8 cellular contexts compared by ENCODE assay signal in genomic region chr7:73557397-73558257, GRCh38. TPM values are rescaled to one million over a fixed set of nuclear protein-coding genes. Genes with fewer than 3 reads are reported as not detected.
A peak's percentile ranks its signal among the peaks of the same experiment; 100 is the strongest.
DNase-seq lines count a peak whose midpoint lies in the region; ATAC-seq and TF ChIP-seq lines count a peak whose summit lies in the region.

TSS of gene BCL7B (minus strand) at chr7:73557690. CDS start at chr7:73557578, 112 bp downstream.

- peak; percentile 83 for DNase-seq in A673 (ENCODE audit: low spot score)
- peak; percentile 95 for DNase-seq in NCI-H2227 (lab: John Stamatoyannopoulos, UW; ENCODE audit: unreplicated experiment)
- peak; percentile 56 to 61 for DNase-seq in activated CD4-positive, alpha-beta T cell treated with anti-CD3 and anti-CD28 coated beads, Interleukin-2, amount 50 U/mL, for 4 hours
- peak; percentile 38 to 87 (median 57) for DNase-seq in dorsolateral prefrontal cortex
- DNase-seq in right lobe of liver = peak; percentile 77 to 82 (median 80)
- peak; percentile 72 for DNase-seq in stimulated activated CD4-positive, alpha-beta T cell treated with anti-CD3 and anti-CD28 coated beads, Interleukin-4, amount 100 ng/mL, for 24 hours

- ATAC-seq in GM18517 (IDR thresholded peaks at IDR 0.05; ENCODE audit: unreplicated experiment) (peak; percentile 19), HG03039 (IDR thresholded peaks at IDR 0.05; ENCODE audit: unreplicated experiment) (peak; percentile 47), right lobe of liver (peak; percentile 69 to 78 (median 74))

- POLR2A ChIA-PET in A673 (lab: Charles Lee; ENCODE audit: low non-redundant PET) = interaction anchor here (0.7 kb wide), 1 partner anchor 244 kb away, joined by 3 read pairs; no protein-coding TSS in a partner anchor

- H3K27me3 ChIP-seq in A673 (replicated peaks; ENCODE audit: insufficient read depth, low read depth, low read length, poor library complexity) = no peaks in the 10 kb centered on the region
- H3K27me3 ChIP-seq in dorsolateral prefrontal cortex = no peaks in the 10 kb centered on the region
- H3K27me3 ChIP-seq in right lobe of liver = no peaks in the 10 kb centered on the region

- 6% methylated on average over 12 of the region's 83 CpGs for WGBS in right lobe of liver (ENCODE audit: insufficient coverage, low coverage, low lambda C conversion rate, missing lambda C conversion rate)

- H3K4me3 ChIP-seq in A673 (ENCODE audit: low read depth, low read length, poor library complexity, severe bottlenecking) = peak within 1 kb of the TSS; percentile 90
- H3K4me3 ChIP-seq in dorsolateral prefrontal cortex = peak within 1 kb of the TSS; percentile 56 to 99 (median 87)
- H3K4me3 ChIP-seq in right lobe of liver = peak within 1 kb of the TSS; percentile 58 to 69 (median 68)

- TF ChIP-seq POLR2A in right lobe of liver (IDR thresholded peaks at IDR 0.05) = peak; percentile 88

- H3K27ac ChIP-seq in A673 (ENCODE audit: low read depth, low read length, poor library complexity, severe bottlenecking) (peak within 1 kb of the TSS; percentile 100), dorsolateral prefrontal cortex (peak within 1 kb of the TSS; percentile 32 to 99 (median 97)), right lobe of liver (peak within 1 kb of the TSS; percentile 90 to 97 (median 93))

- H3K4me1 ChIP-seq in A673 (ENCODE audit: insufficient read depth, low read length, poor library complexity, severe bottlenecking) = peaks cover 11% of the 10 kb centered on the region
- peaks cover 0 to 16% (median 8%) of the 10 kb centered on the region in 4 donors for H3K4me1 ChIP-seq in right lobe of liver

- H3K36me3 ChIP-seq in A673 (ENCODE audit: insufficient read depth, low read length, poor library complexity, severe bottlenecking) = peaks cover 12% of the 10 kb centered on the region
- peaks cover 0 to 22% (median under 1%) of the 10 kb centered on the region in 4 donors for H3K36me3 ChIP-seq in right lobe of liver

- no peak for TF ChIP-seq CTCF in A673 (conservative IDR thresholded peaks at IDR 0.05; ENCODE audit: low read depth, low read length)
- no peak for TF ChIP-seq CTCF in dorsolateral prefrontal cortex (IDR thresholded peaks at IDR 0.05 in 54 of 56, conservative IDR thresholded peaks at IDR 0.05 in 2 of 56; ENCODE audit: low read depth in 1 of 56, partially characterized antibody in 56 of 56)
- no peak for TF ChIP-seq CTCF in right lobe of liver (IDR thresholded peaks at IDR 0.05)

- BruUV-seq in A673 (replicated peaks; lab: Mats Ljungman, UMichigan) = TSS peak; percentile 68

- H3K9me3 ChIP-seq in A673 (ENCODE audit: low read depth, low read length, poor library complexity, severe bottlenecking) (no peaks in the 10 kb centered on the region), right lobe of liver (no peaks in the 10 kb centered on the region)

- intact Hi-C loops in A673 (cut with micrococcal nuclease; ENCODE audit: unreplicated experiment) (loop anchor here (2.0 kb wide), 1 partner anchor 35 kb away; the partner anchor contains the start of gene BAZ1B), dorsolateral prefrontal cortex (cut with DNase I) (loop anchor here in 1 of 2 donors (1.0 kb wide), 1 partner anchor 35 kb away; the partner anchor contains the start of gene BAZ1B), right lobe of liver (cut with DNase I) (loop anchor here (5.0 kb wide), 1 partner anchor 35 kb away; the partner anchor contains the start of gene BAZ1B (in 2 of the 2))

- CTCF ChIA-PET in A673 (lab: Charles Lee) = no interaction called here

RNA-seq across cellular contexts. Expression of gene BCL7B, which starts in this region (rescaled TPM):
- total RNA-seq in A673 (2021) (53.0 and 56.3 TPM in 2 replicates), dorsolateral prefrontal cortex (100 to 1,000 TPM in 1 of 120 experiments, 10 to 100 TPM in 119; 35.1 to 109 (median 64.1) TPM), right lobe of liver (10 to 100 TPM; 19.3 to 45.6 (median 21.3) TPM)

Comparison
In these comparisons a context has a peak if more than half of its experiments do, and no peak if none do; other contexts are left out.
1. Peak in every context shown above with its lines: DNase-seq, ATAC-seq, H3K4me3 ChIP-seq and H3K27ac ChIP-seq.
2. ATAC-seq: peak in every context shown above with its lines; median percentile 74 in right lobe of liver; 47 in HG03039; 19 in GM18517.